Comparison of ENCODE assay signal across 1 cellular context in the genomic region with DNA sequence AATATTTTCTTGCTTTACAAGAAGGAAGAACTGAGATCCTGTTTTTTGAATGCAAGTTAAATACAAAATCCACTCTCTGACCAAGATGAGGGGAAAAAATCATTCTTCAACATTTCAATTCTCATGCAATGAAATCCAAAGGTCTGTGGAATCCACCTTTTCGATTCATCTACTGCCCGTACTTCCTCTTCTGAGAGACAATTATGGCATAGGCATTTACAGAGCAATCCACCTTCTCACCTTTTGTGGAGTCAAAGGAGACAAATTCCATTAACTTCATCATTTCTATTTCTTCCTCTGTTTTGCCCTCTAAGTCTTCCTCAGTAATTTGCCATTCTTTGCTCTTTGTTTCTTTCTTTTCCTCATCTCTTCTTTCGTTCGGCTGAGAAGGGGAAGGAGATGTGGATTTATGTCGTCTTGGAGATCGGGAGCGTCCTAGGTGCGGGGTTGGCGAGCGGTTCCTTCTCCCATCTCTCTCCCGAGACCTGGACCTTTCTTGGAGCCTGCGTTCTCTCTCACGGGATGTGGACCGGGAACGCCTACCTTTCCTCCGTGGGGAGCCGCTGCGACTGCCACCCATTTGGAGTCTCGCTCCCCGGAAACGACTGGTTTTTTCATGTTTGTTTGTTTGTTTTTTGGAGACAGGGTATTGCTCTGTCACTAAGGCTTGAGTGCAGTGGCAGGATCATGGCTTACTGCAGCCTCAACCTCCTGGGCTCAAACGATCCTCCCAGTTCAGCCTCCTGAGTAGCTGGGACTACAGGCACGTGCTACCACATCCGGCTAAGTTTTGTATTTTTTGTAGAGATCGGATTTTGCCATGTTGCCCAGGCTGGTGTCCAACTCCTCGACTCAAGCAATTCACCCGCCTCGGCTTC.
TF ChIP-seq lines count a peak whose summit lies in the region.

No MANE protein-coding gene starts in this region.

TF ChIP-seq in GM23338, 12 proteins besides CTCF, POLR2A, EP300 and RAD21 (continued from another document):
- TF ChIP-seq JUNB (IDR thresholded peaks at IDR 0.05; ENCODE audit: unreplicated experiment) (no peak), EZH2 (IDR thresholded peaks at IDR 0.05; ENCODE audit: low read depth, unreplicated experiment) (no peak)
